In the genomic region with DNA sequence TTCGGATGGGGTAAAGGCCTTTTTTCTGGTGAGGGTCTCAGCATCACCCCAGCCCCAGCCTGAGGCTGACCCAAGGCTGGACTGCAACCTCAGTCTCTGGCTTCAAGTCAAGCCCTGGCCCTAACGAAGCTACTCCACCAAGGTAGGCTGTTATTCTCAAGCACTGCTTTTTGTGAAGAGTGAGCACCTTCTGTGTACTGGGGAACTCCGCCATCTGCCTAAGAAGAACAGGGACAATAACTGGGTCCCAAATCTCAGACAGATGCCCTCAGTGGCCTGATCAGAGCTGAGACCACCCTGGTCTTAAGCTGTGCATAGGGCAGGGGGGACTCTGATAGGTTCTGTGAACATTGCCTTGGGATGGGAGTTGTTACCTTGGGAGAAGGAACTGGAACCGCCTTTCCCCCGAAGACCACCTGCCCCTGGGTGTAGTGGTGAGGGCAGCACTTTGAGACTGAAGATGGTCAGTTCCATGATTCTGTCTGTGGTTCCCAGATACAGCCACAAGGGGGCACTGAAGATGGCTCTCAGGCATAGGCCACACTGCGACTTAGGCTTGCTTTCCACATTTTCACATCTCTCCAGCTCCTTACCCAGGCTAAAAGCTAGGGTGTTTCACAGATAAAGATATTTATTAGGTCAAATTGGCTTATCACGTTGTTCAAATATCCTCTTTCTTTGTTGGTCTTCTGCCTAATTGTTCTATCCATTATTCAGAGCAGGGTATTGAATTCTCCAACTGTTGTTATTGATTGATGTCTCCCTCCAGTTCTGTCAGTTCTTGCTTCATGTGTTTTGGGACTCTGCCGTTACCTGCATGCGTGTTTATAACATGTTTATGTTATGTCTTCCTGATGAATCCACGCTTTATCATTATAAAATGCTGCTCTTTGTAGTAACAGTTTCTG, we compare ENCODE assay signal across 8 cellular contexts. TPM values are rescaled to one million over a fixed set of nuclear protein-coding genes. Genes with fewer than 3 reads are reported as not detected.
DNase-seq lines count a peak whose midpoint lies in the region; ATAC-seq and TF ChIP-seq lines count a peak whose summit lies in the region.

No MANE protein-coding gene starts in this region.

- H3K9me3 ChIP-seq in Panc1 (ENCODE audit: control insufficient read depth, insufficient read depth, low read depth, low read length): no peaks in the 10 kb centered on the region

- no peak overlapping the region for H3K4me3 Mint-ChIP-seq in activated T-cell treated with anti-CD3 and anti-CD28 coated beads, Interleukin-2, amount 50 U/mL, for 24 hours
- no peak overlapping the region for H3K4me3 Mint-ChIP-seq in nephron progenitor cell
- no peak overlapping the region for H3K4me3 Mint-ChIP-seq in stimulated activated naive CD8-positive, alpha-beta T cell treated with anti-CD3 and anti-CD28 coated beads, Interleukin-15, amount 100 ng/mL, for 72 hours

- DNase-seq in AG09309 (ENCODE audit: low read depth) (no peak), HPDE6-E6E7 (ENCODE audit: extremely low spot score) (peak; percentile 61), Panc1 (ENCODE audit: low read depth, low spot score) (peak; percentile 76), fibroblast of gingiva (ENCODE audit: low read depth) (peak; percentile 41), nephron progenitor cell (peak; percentile 84)
- peak; percentile 74 for DNase-seq in activated T-cell treated with anti-CD3 and anti-CD28 coated beads, Interleukin-2, amount 50 U/mL, for 24 hours
- DNase-seq in stimulated activated naive CD8-positive, alpha-beta T cell treated with anti-CD3 and anti-CD28 coated beads, Interleukin-15, amount 100 ng/mL, for 72 hours: peak; percentile 58 to 65

- H3K27ac ChIP-seq in Panc1 (ENCODE audit: low read length): no peak overlapping the region

- CTCF ChIA-PET in Panc1 (lab: Charles Lee): interaction anchor here (0.7 to 2.4 kb wide), 3 partner anchors 63 to 80 kb away, joined by 3 to 12 read pairs (median 3); no protein-coding TSS in a partner anchor

- BruUV-seq in Panc1 (replicated peaks; lab: Mats Ljungman, UMichigan): no TSS peak

- POLR2A ChIA-PET in Panc1 (lab: Charles Lee): no interaction called here

- no peaks in the 10 kb centered on the region for H3K9me3 Mint-ChIP-seq in activated T-cell treated with anti-CD3 and anti-CD28 coated beads, Interleukin-2, amount 50 U/mL, for 24 hours
- no peaks in the 10 kb centered on the region for H3K9me3 Mint-ChIP-seq in nephron progenitor cell
- H3K9me3 Mint-ChIP-seq in stimulated activated naive CD8-positive, alpha-beta T cell treated with anti-CD3 and anti-CD28 coated beads, Interleukin-15, amount 100 ng/mL, for 72 hours: no peaks in the 10 kb centered on the region

- H3K4me3 ChIP-seq in AG09309 (ENCODE audit: control insufficient read depth, low read depth, low read length) (no peak overlapping the region), Panc1 (ENCODE audit: low read depth in 2 of 2, low read length in 2 of 2) (no peak overlapping the region)

- TF ChIP-seq CTCF in AG09309 (IDR thresholded peaks at IDR 0.05; ENCODE audit: control insufficient read depth, insufficient read depth, low read depth, low read length, missing control alignments): peak; percentile 91
- peak; percentile 97 for TF ChIP-seq CTCF in Panc1 (IDR thresholded peaks at IDR 0.05)
- peak; percentile 88 for TF ChIP-seq CTCF in nephron progenitor cell (IDR thresholded peaks at IDR 0.05)

- H3K36me3 ChIP-seq in Panc1 (ENCODE audit: control insufficient read depth, insufficient read depth, low read length): no peaks in the 10 kb centered on the region

- no peaks in the 10 kb centered on the region for H3K27me3 Mint-ChIP-seq in activated T-cell treated with anti-CD3 and anti-CD28 coated beads, Interleukin-2, amount 50 U/mL, for 24 hours
- peaks cover 4% of the 10 kb centered on the region for H3K27me3 Mint-ChIP-seq in nephron progenitor cell (ENCODE audit: low read depth, poor library complexity)
- no peaks in the 10 kb centered on the region for H3K27me3 Mint-ChIP-seq in stimulated activated naive CD8-positive, alpha-beta T cell treated with anti-CD3 and anti-CD28 coated beads, Interleukin-15, amount 100 ng/mL, for 72 hours

- H3K36me3 Mint-ChIP-seq in activated T-cell treated with anti-CD3 and anti-CD28 coated beads, Interleukin-2, amount 50 U/mL, for 24 hours (ENCODE audit: low read depth): no peaks in the 10 kb centered on the region
- no peaks in the 10 kb centered on the region for H3K36me3 Mint-ChIP-seq in nephron progenitor cell (ENCODE audit: low read depth)

- in situ Hi-C loops in Panc1 (cut with HindIII; ENCODE audit: low pct_unique_long_range_greater_than_20kb, low sequenced_read_pairs): no loop called here

- no peak overlapping the region for H3K27ac Mint-ChIP-seq in activated T-cell treated with anti-CD3 and anti-CD28 coated beads, Interleukin-2, amount 50 U/mL, for 24 hours
- H3K27ac Mint-ChIP-seq in nephron progenitor cell: no peak overlapping the region
- no peak overlapping the region for H3K27ac Mint-ChIP-seq in stimulated activated naive CD8-positive, alpha-beta T cell treated with anti-CD3 and anti-CD28 coated beads, Interleukin-15, amount 100 ng/mL, for 72 hours

- no peaks in the 10 kb centered on the region for H3K4me1 ChIP-seq in Panc1 (ENCODE audit: control insufficient read depth, insufficient read depth, low read length)

- no peaks in the 10 kb centered on the region for H3K27me3 ChIP-seq in Panc1 (ENCODE audit: control insufficient read depth, insufficient read depth, low read length)

- ATAC-seq in GM18868 (IDR thresholded peaks at IDR 0.05; ENCODE audit: unreplicated experiment) (peak; percentile 69), Panc1 (peak; percentile 96)
- peak; percentile 88 for ATAC-seq in stimulated activated naive CD8-positive, alpha-beta T cell treated with anti-CD3 and anti-CD28 coated beads, Interleukin-15, amount 100 ng/mL, for 72 hours

- H3K4me1 Mint-ChIP-seq in activated T-cell treated with anti-CD3 and anti-CD28 coated beads, Interleukin-2, amount 50 U/mL, for 24 hours (ENCODE audit: low read depth): peaks cover 10% of the 10 kb centered on the region
- H3K4me1 Mint-ChIP-seq in nephron progenitor cell: no peaks in the 10 kb centered on the region
- no peaks in the 10 kb centered on the region for H3K4me1 Mint-ChIP-seq in stimulated activated naive CD8-positive, alpha-beta T cell treated with anti-CD3 and anti-CD28 coated beads, Interleukin-15, amount 100 ng/mL, for 72 hours

- intact Hi-C loops in Panc1 (cut with micrococcal nuclease; ENCODE audit: unreplicated experiment): loop anchor here (1.0 to 10.0 kb wide), 2 partner anchors 64 to 352 kb away; no protein-coding TSS in a partner anchor

RNA-seq across cellular contexts. Expression of gene UVRAG, which starts 11.8 kb away (rescaled TPM):
- total RNA-seq in Panc1 (2021; ENCODE audit: unreplicated experiment): 29.5 TPM
- 12.0 TPM for polyA plus RNA-seq in Panc1 (2012; ENCODE audit: insufficient read length)

RNA-seq across cellular contexts. Expression of gene DGAT2, which starts 34.6 kb away (rescaled TPM):
- total RNA-seq in Panc1 (2021; ENCODE audit: unreplicated experiment): 19.2 TPM
- polyA plus RNA-seq in Panc1 (2012; ENCODE audit: insufficient read length): 23.1 TPM
